In genomic region chr19:12611361-12611699, GRCh38 we compare ENCODE assay signal across 8 cellular contexts. TPM values are rescaled to one million over a fixed set of nuclear protein-coding genes. Genes with fewer than 3 reads are reported as not detected.
DNase-seq lines count a peak whose midpoint lies in the region; ATAC-seq and TF ChIP-seq lines count a peak whose summit lies in the region.

No MANE protein-coding gene starts in this region.

- H3K4me3 ChIP-seq in choroid plexus epithelial cell (ENCODE audit: low read depth, low read length) (peak overlapping the region; percentile 100), kidney epithelial cell (ENCODE audit: low read depth, low read length) (peak overlapping the region; percentile 79)

- peak overlapping the region; percentile 100 for H3K27ac Mint-ChIP-seq in HFFc6

- peaks cover 7% of the 10 kb centered on the region; the same call in 1 of the 2 replicates for H3K9me3 Mint-ChIP-seq in HFFc6

- H3K27me3 ChIP-seq in kidney epithelial cell (ENCODE audit: control insufficient read depth, insufficient read depth, low read length), result no peaks in the 10 kb centered on the region

- ATAC-seq in GM19395 (IDR thresholded peaks at IDR 0.05; ENCODE audit: unreplicated experiment) (no peak), HG02798 (IDR thresholded peaks at IDR 0.05; ENCODE audit: poor library complexity, unreplicated experiment) (no peak)

- H3K27me3 Mint-ChIP-seq in HFFc6 (ENCODE audit: insufficient read depth), result no peaks in the 10 kb centered on the region; the same call in 1 of the 2 replicates

- H3K4me1 Mint-ChIP-seq in HFFc6 (ENCODE audit: low read depth), result peaks cover 24% of the 10 kb centered on the region

- peak overlapping the region; percentile 100 for H3K4me3 Mint-ChIP-seq in HFFc6

- DNase-seq in C1 segment of cervical spinal cord (lab: John Stamatoyannopoulos, UW), result peak in 9 of 14 donors; percentile 37 to 68 (median 61)
- DNase-seq in HFFc6, result peak; percentile 77
- peak; percentile 55 for DNase-seq in choroid plexus epithelial cell (ENCODE audit: low read depth)
- no peak for DNase-seq in kidney epithelial cell (ENCODE audit: low read depth)
- DNase-seq in smooth muscle cell of the brain vasculature (ENCODE audit: low read depth, low spot score), result peak; percentile 21

- peaks cover 24% of the 10 kb centered on the region for H3K36me3 Mint-ChIP-seq in HFFc6 (ENCODE audit: low read depth)

- TF ChIP-seq CTCF in HFFc6 (IDR thresholded peaks at IDR 0.05) (no peak), choroid plexus epithelial cell (conservative IDR thresholded peaks at IDR 0.05; ENCODE audit: low read depth, low read length) (no peak), kidney epithelial cell (IDR thresholded peaks at IDR 0.05; ENCODE audit: insufficient read depth, low read length, poor library complexity, severe bottlenecking) (no peak)

- peaks cover 1% of the 10 kb centered on the region for H3K36me3 ChIP-seq in kidney epithelial cell (ENCODE audit: control insufficient read depth, insufficient read depth, low read length)

TF ChIP-seq in PFSK-1, 5 proteins besides CTCF, POLR2A, EP300 and RAD21:
- TF ChIP-seq FOXP2 (optimal IDR thresholded peaks at IDR 0.05; ENCODE audit: borderline replicate concordance, extremely low read depth, extremely low read length, insufficient read depth) (no peak), SIN3A (IDR thresholded peaks at IDR 0.05; ENCODE audit: borderline replicate concordance, insufficient read depth, low read length) (peak; percentile 69; the same call in 1 of the 2 replicates)

RNA-seq across cellular contexts. Expression of gene ZNF791, which starts 0.6 kb away (rescaled TPM):
- total RNA-seq in HFFc6 (2021; fragmentation: NEBNext Ultra II Directional; extraction: Animal tissue kit (Norgen Biotek cat#: 25700)), result 10 to 100 TPM; 18.3 to 21.9 (median 19.0) TPM
- polyA plus RNA-seq in PFSK-1 (2012; ENCODE audit: insufficient read length, low read depth), result 9.9 TPM
- 11.0 and 16.2 TPM in 2 replicates for total RNA-seq in kidney epithelial cell

RNA-seq across cellular contexts. Expression of gene ZNF490, which starts 0.7 kb away (rescaled TPM):
- 1 to 10 TPM; 5.4 to 9.2 (median 7.8) TPM for total RNA-seq in HFFc6 (2021; fragmentation: NEBNext Ultra II Directional; extraction: Animal tissue kit (Norgen Biotek cat#: 25700))
- polyA plus RNA-seq in PFSK-1 (2012; ENCODE audit: insufficient read length, low read depth), result 0.50 TPM
- total RNA-seq in kidney epithelial cell, result 6.0 and 6.6 TPM in 2 replicates

RNA-seq across cellular contexts. Expression of gene MAN2B1, which starts 55.2 kb away (rescaled TPM):
- 10 to 100 TPM; 49.9 to 69.9 (median 65.2) TPM for total RNA-seq in HFFc6 (2021; fragmentation: NEBNext Ultra II Directional; extraction: Animal tissue kit (Norgen Biotek cat#: 25700))
- 42.0 TPM for polyA plus RNA-seq in PFSK-1 (2012; ENCODE audit: insufficient read length, low read depth)
- total RNA-seq in kidney epithelial cell, result 92.8 and 141 TPM in 2 replicates

RNA-seq across cellular contexts. Expression of gene WDR83, which starts 55.3 kb away (rescaled TPM):
- total RNA-seq in HFFc6 (2021; fragmentation: NEBNext Ultra II Directional; extraction: Animal tissue kit (Norgen Biotek cat#: 25700)), result 10 to 100 TPM in 3 of 6 experiments, 1 to 10 TPM in 3; 8.6 to 13.3 (median 9.9) TPM
- 28.8 TPM for polyA plus RNA-seq in PFSK-1 (2012; ENCODE audit: insufficient read length, low read depth)
- total RNA-seq in kidney epithelial cell, result 15.7 and 16.6 TPM in 2 replicates
